Comparison of ENCODE assay signal across 8 cellular contexts in the genomic region with DNA sequence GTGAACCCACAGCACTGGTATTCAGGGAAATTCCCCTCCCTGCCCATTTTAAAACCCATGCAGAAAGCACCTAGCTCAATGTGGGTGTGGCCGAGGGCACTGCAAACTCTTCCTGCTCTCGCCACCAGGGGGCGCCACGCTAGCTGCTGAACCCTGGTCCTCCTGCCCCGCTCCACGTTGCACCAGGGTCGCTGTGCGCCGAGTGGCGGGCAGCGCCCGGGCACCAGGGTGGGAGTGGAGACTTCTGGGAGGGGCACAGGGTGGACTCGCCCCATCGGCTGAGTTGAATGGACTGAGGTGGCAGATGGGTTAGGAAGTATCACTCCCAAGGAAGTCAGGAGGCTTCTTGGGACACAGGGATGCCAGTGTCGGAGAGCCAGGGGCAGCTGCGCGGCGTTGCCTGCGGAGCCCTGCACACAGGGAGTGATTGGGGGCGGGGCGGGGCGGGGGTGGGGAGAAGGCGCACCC. TPM values are rescaled to one million over a fixed set of nuclear protein-coding genes. Genes with fewer than 3 reads are reported as not detected.
DNase-seq lines count a peak whose midpoint lies in the region; ATAC-seq lines count a peak whose summit lies in the region.

No MANE protein-coding gene starts in this region.

- peaks cover 66% of the 10 kb centered on the region in 2 donors for H3K4me1 Mint-ChIP-seq in immature natural killer cell

- no peaks in the 10 kb centered on the region for H3K36me3 ChIP-seq in MG63

- H3K27ac Mint-ChIP-seq in immature natural killer cell = peak overlapping the region; percentile 57 to 81 (median 72)

- H3K4me3 Mint-ChIP-seq in immature natural killer cell = peak overlapping the region; percentile 36 to 80 (median 72)

- peak; percentile 48 for DNase-seq in ELR (ENCODE audit: low read depth)
- DNase-seq in MG63 = peak; percentile 12
- peak; percentile 71 for DNase-seq in SW480 (ENCODE audit: low spot score)
- DNase-seq in activated naive CD8-positive, alpha-beta T cell treated with anti-CD3 and anti-CD28 coated beads, Interleukin-2, amount 50 U/mL, for 16 hours (ENCODE audit: low read depth, low spot score) = peak; percentile 30
- DNase-seq in immature natural killer cell = peak; percentile 84 to 85 (median 84)
- peak; percentile 52 to 76 (median 53) for DNase-seq in stimulated activated CD4-positive, alpha-beta T cell treated with anti-CD3 and anti-CD28 coated beads, TNF-alpha, amount 100 ng/mL, for 24 hours (ENCODE audit: low read depth in 3 of 3)
- no peak for DNase-seq in cerebellar nuclear complex (lab: John Stamatoyannopoulos, UW)

- no peaks in the 10 kb centered on the region for H3K9me3 Mint-ChIP-seq in immature natural killer cell

- H3K4me3 ChIP-seq in MG63 = no peak overlapping the region

- no peaks in the 10 kb centered on the region for H3K36me3 Mint-ChIP-seq in immature natural killer cell

- peaks cover 2 to 6% (median 5%) of the 10 kb centered on the region in 3 donors for H3K27me3 Mint-ChIP-seq in immature natural killer cell (ENCODE audit: low read depth in 3 of 3)

- no peaks in the 10 kb centered on the region for H3K27me3 ChIP-seq in MG63

- no peaks in the 10 kb centered on the region for H3K9me3 ChIP-seq in MG63

- ATAC-seq in GM21737 (IDR thresholded peaks at IDR 0.05; ENCODE audit: unreplicated experiment) = peak; percentile 62

RNA-seq across cellular contexts. Expression of a gene that starts 48.1 kb away (rescaled TPM):
- total RNA-seq in MG63 (2014; rRNA removed; shearing (Covaris generic); ENCODE audit: low replicate concordance) = not detected in 2 replicates
- polyA plus RNA-seq in immature natural killer cell = 1 to 10 TPM in 2 of 3 donors, under 1 TPM in 1; 0.75 to 3.1 (median 1.0) TPM

Comparison
In these comparisons a context has a peak if more than half of its experiments do, and no peak if none do; other contexts are left out.
1. DNase-seq: peak in ELR (single experiment), MG63 (single experiment), SW480 (single experiment), activated naive CD8-positive, alpha-beta T cell treated with anti-CD3 and anti-CD28 coated beads, Interleukin-2, amount 50 U/mL, for 16 hours (single experiment), immature natural killer cell (3 of 3) and stimulated activated CD4-positive, alpha-beta T cell treated with anti-CD3 and anti-CD28 coated beads, TNF-alpha, amount 100 ng/mL, for 24 hours (3 of 3); none in cerebellar nuclear complex (0 of 2).